8 cellular contexts compared by ENCODE assay signal in genomic region chr17:8222380-8222629, GRCh38. TPM values are rescaled to one million over a fixed set of nuclear protein-coding genes. Genes with fewer than 3 reads are reported as not detected.
DNase-seq lines count a peak whose midpoint lies in the region; ATAC-seq lines count a peak whose summit lies in the region.

No MANE protein-coding gene starts in this region.

- no peaks in the 10 kb centered on the region for H3K9me3 Mint-ChIP-seq in activated naive CD4-positive, alpha-beta T cell treated with anti-CD3 and anti-CD28 coated beads, Interleukin-2, amount 50 U/mL, for 24 hours
- no peaks in the 10 kb centered on the region for H3K9me3 Mint-ChIP-seq in activated T-cell treated with anti-CD3 and anti-CD28 coated beads, Interleukin-2, amount 50 U/mL, for 72 hours
- H3K9me3 Mint-ChIP-seq in immature natural killer cell = peaks cover 0 to 12% (median 3%) of the 10 kb centered on the region in 6 donors

- peaks cover 7% of the 10 kb centered on the region for H3K36me3 Mint-ChIP-seq in activated naive CD4-positive, alpha-beta T cell treated with anti-CD3 and anti-CD28 coated beads, Interleukin-2, amount 50 U/mL, for 24 hours
- peaks cover 2 to 16% of the 10 kb centered on the region in 2 donors for H3K36me3 Mint-ChIP-seq in activated T-cell treated with anti-CD3 and anti-CD28 coated beads, Interleukin-2, amount 50 U/mL, for 72 hours (ENCODE audit: insufficient read depth in 2 of 2)
- H3K36me3 Mint-ChIP-seq in immature natural killer cell = peaks cover 0 to 7% (median 5%) of the 10 kb centered on the region in 3 donors

- no peak for DNase-seq in activated naive CD4-positive, alpha-beta T cell treated with anti-CD3 and anti-CD28 coated beads, Interleukin-2, amount 50 U/mL, for 16 hours
- peak; percentile 80 to 82 for DNase-seq in activated T-cell treated with anti-CD3 and anti-CD28 coated beads, Interleukin-2, amount 50 U/mL, for 72 hours
- DNase-seq in immature natural killer cell (no peak), OCI-M2 (lab: John Stamatoyannopoulos, UW; ENCODE audit: unreplicated experiment) (no peak)
- no peak for DNase-seq in activated CD4-positive, CD25-positive, alpha-beta regulatory T cell treated with anti-CD3 and anti-CD28 coated beads, Interleukin-2, amount 50 U/mL, for 72 hours

- peak; percentile 17 for ATAC-seq in HG03097 (IDR thresholded peaks at IDR 0.05; ENCODE audit: low FRiP score, unreplicated experiment)
- peak; percentile 52 to 61 for ATAC-seq in activated T-cell treated with anti-CD3 and anti-CD28 coated beads, Interleukin-2, amount 50 U/mL, for 72 hours (replicated peaks in 1 of 2)

- H3K27ac Mint-ChIP-seq in activated naive CD4-positive, alpha-beta T cell treated with anti-CD3 and anti-CD28 coated beads, Interleukin-2, amount 50 U/mL, for 24 hours = peak overlapping the region; percentile 98
- peak overlapping the region; percentile 99 for H3K27ac Mint-ChIP-seq in activated T-cell treated with anti-CD3 and anti-CD28 coated beads, Interleukin-2, amount 50 U/mL, for 72 hours
- H3K27ac Mint-ChIP-seq in immature natural killer cell = peak overlapping the region; percentile 95 to 99 (median 98)

- H3K27me3 Mint-ChIP-seq in activated naive CD4-positive, alpha-beta T cell treated with anti-CD3 and anti-CD28 coated beads, Interleukin-2, amount 50 U/mL, for 24 hours = peaks cover 3% of the 10 kb centered on the region
- no peaks in the 10 kb centered on the region for H3K27me3 Mint-ChIP-seq in activated T-cell treated with anti-CD3 and anti-CD28 coated beads, Interleukin-2, amount 50 U/mL, for 72 hours (ENCODE audit: low read depth)
- H3K27me3 Mint-ChIP-seq in immature natural killer cell (ENCODE audit: low read depth in 3 of 3) = peaks cover 40 to 54% (median 54%) of the 10 kb centered on the region in 3 donors

- H3K4me1 Mint-ChIP-seq in activated naive CD4-positive, alpha-beta T cell treated with anti-CD3 and anti-CD28 coated beads, Interleukin-2, amount 50 U/mL, for 24 hours = peaks cover 55% of the 10 kb centered on the region
- peaks cover 49% of the 10 kb centered on the region for H3K4me1 Mint-ChIP-seq in activated T-cell treated with anti-CD3 and anti-CD28 coated beads, Interleukin-2, amount 50 U/mL, for 72 hours (ENCODE audit: low read depth)
- H3K4me1 Mint-ChIP-seq in immature natural killer cell = peaks cover 61 to 72% of the 10 kb centered on the region in 2 donors

- H3K4me3 Mint-ChIP-seq in activated naive CD4-positive, alpha-beta T cell treated with anti-CD3 and anti-CD28 coated beads, Interleukin-2, amount 50 U/mL, for 24 hours = peak overlapping the region; percentile 97
- H3K4me3 Mint-ChIP-seq in activated T-cell treated with anti-CD3 and anti-CD28 coated beads, Interleukin-2, amount 50 U/mL, for 72 hours = peak overlapping the region; percentile 94
- H3K4me3 Mint-ChIP-seq in immature natural killer cell = peak overlapping the region; percentile 92 to 98 (median 95)

- H3K27ac ChIP-seq in temporal lobe (ENCODE audit: low read depth, low read length) = peak overlapping the region; percentile 98

RNA-seq across cellular contexts. Expression of gene AURKB, which starts 11.9 kb away (rescaled TPM):
- 100 to 1,000 TPM; 146 to 167 TPM for total RNA-seq in activated T-cell treated with anti-CD3 and anti-CD28 coated beads, Interleukin-2, amount 50 U/mL, for 72 hours
- polyA plus RNA-seq in immature natural killer cell = 1 to 10 TPM in 2 of 3 donors, under 1 TPM in 1; 0.60 to 3.1 (median 1.6) TPM
- 1.5 TPM for total RNA-seq in temporal lobe

RNA-seq across cellular contexts. Expression of gene CTC1, which starts 25.6 kb away (rescaled TPM):
- total RNA-seq in activated T-cell treated with anti-CD3 and anti-CD28 coated beads, Interleukin-2, amount 50 U/mL, for 72 hours = 10 to 100 TPM; 48.2 to 62.9 TPM
- polyA plus RNA-seq in immature natural killer cell = 10 to 100 TPM in 2 of 3 donors, 1 to 10 TPM in 1; 9.7 to 30.7 (median 15.9) TPM
- 11.8 TPM for total RNA-seq in temporal lobe

RNA-seq across cellular contexts. Expression of gene PFAS, which starts 26.8 kb away (rescaled TPM):
- total RNA-seq in activated T-cell treated with anti-CD3 and anti-CD28 coated beads, Interleukin-2, amount 50 U/mL, for 72 hours = 10 to 100 TPM; 59.9 to 72.2 TPM
- 10 to 100 TPM in 2 of 3 donors, 1 to 10 TPM in 1; 5.4 to 18.2 (median 14.4) TPM for polyA plus RNA-seq in immature natural killer cell
- 34.7 TPM for total RNA-seq in temporal lobe

RNA-seq across cellular contexts. Expression of gene BORCS6, which starts 32.3 kb away (rescaled TPM):
- 1 to 10 TPM; 9.6 TPM for total RNA-seq in activated T-cell treated with anti-CD3 and anti-CD28 coated beads, Interleukin-2, amount 50 U/mL, for 72 hours
- 10 to 100 TPM; 24.0 to 38.8 (median 27.5) TPM for polyA plus RNA-seq in immature natural killer cell
- 4.2 TPM for total RNA-seq in temporal lobe

RNA-seq across cellular contexts. Expression of gene TMEM107, which starts 46.1 kb away (rescaled TPM):
- total RNA-seq in activated T-cell treated with anti-CD3 and anti-CD28 coated beads, Interleukin-2, amount 50 U/mL, for 72 hours = 10 to 100 TPM; 45.1 to 50.8 TPM
- polyA plus RNA-seq in immature natural killer cell = 10 to 100 TPM; 53.3 to 69.3 (median 64.0) TPM
- 11.6 TPM for total RNA-seq in temporal lobe

Comparison
In these comparisons a context has a peak if more than half of its experiments do, and no peak if none do; other contexts are left out.
1. DNase-seq: peak in activated T-cell treated with anti-CD3 and anti-CD28 coated beads, Interleukin-2, amount 50 U/mL, for 72 hours (2 of 2); none in activated naive CD4-positive, alpha-beta T cell treated with anti-CD3 and anti-CD28 coated beads, Interleukin-2, amount 50 U/mL, for 16 hours (single experiment), immature natural killer cell (0 of 3), activated CD4-positive, CD25-positive, alpha-beta regulatory T cell treated with anti-CD3 and anti-CD28 coated beads, Interleukin-2, amount 50 U/mL, for 72 hours (single experiment) and OCI-M2 (single experiment).
2. RNA of gene AURKB, which starts 11.9 kb away (total RNA-seq): 146 to 167 TPM in activated T-cell treated with anti-CD3 and anti-CD28 coated beads, Interleukin-2, amount 50 U/mL, for 72 hours; 1.5 TPM in temporal lobe (single experiment); every median in the first group is over 10 times any median in the second.
3. Peak in every context shown above with its lines, with median percentiles within 50 percentile points of each other: H3K27ac Mint-ChIP-seq and H3K4me3 Mint-ChIP-seq.